Comparison of ENCODE assay signal across 8 cellular contexts in genomic region chr2:37083873-37084792, GRCh38. TPM values are rescaled to one million over a fixed set of nuclear protein-coding genes. Genes with fewer than 3 reads are reported as not detected.
DNase-seq lines count a peak whose midpoint lies in the region; TF ChIP-seq lines count a peak whose summit lies in the region.

GPATCH11 (plus strand) TSS chr2:37084518; CDS start chr2:37088382, 3,864 bp downstream.
HEATR5B (minus strand) TSS chr2:37084372; CDS start chr2:37083414, 958 bp downstream.

- no peak within 1 kb of the TSS for H3K4me3 Mint-ChIP-seq in H9

- no peak within 1 kb of the TSS for H3T11ph ChIP-seq in H9 (ENCODE audit: low read length)

- no peak within 1 kb of the TSS for H4K8ac ChIP-seq in H9 (replicated peaks; ENCODE audit: insufficient read length, low read depth, low read length)

- no peak within 1 kb of the TSS for H3K14ac ChIP-seq in H9 (ENCODE audit: insufficient read depth, low read length)

- H3K27me3 ChIP-seq in H9 (ENCODE audit: insufficient read depth, low read length) (no peaks in the 10 kb centered on the region), neuron (ENCODE audit: insufficient read depth, low read length) (no peaks in the 10 kb centered on the region), subcutaneous abdominal adipose tissue (ENCODE audit: control insufficient read depth in 5 of 5, insufficient read depth in 4 of 5, low read length in 5 of 5) (no peaks in the 10 kb centered on the region)

- no CpG with 5 or more reads among the region's 74 CpGs for WGBS in H9 (ENCODE audit: extremely low coverage, insufficient read length, low lambda C conversion rate)

- H3K27ac Mint-ChIP-seq in H9: no peak within 1 kb of the TSS; a peak in 1 of 7 replicates

- H3K9ac ChIP-seq in ES-I3 (ENCODE audit: low read depth, low read length): peak within 1 kb of the TSS; percentile 94
- peak within 1 kb of the TSS; percentile 46 for H3K9ac ChIP-seq in H9 (ENCODE audit: extremely low read depth, insufficient read length, low read length)
- H3K9ac ChIP-seq in subcutaneous abdominal adipose tissue (ENCODE audit: low read length in 5 of 5): peak within 1 kb of the TSS; percentile 70 to 96 (median 85)

- H3K4ac ChIP-seq in H9 (ENCODE audit: low read depth, low read length): no peak within 1 kb of the TSS

- no peaks in the 10 kb centered on the region for H3K9me3 Mint-ChIP-seq in H9

- peaks cover 0 to 16% (median 3%) of the 10 kb centered on the region in 3 experiments; a peak in 2 of 7 replicates for H3K36me3 Mint-ChIP-seq in H9 (ENCODE audit: insufficient read depth in 1 of 3, low read depth in 3 of 3)

- H2BK15ac ChIP-seq in H9 (ENCODE audit: low read depth, low read length): no peak within 1 kb of the TSS

- H4K5ac ChIP-seq in H9 (ENCODE audit: insufficient read length, low read depth, low read length): no peak within 1 kb of the TSS

- no peaks in the 10 kb centered on the region for H3K79me1 ChIP-seq in H9 (ENCODE audit: insufficient read depth, low read depth, low read length, poor library complexity, severe bottlenecking)

- no peak within 1 kb of the TSS for H3K56ac ChIP-seq in H9 (ENCODE audit: insufficient read length, low read depth, low read length)

- no peaks in the 10 kb centered on the region for H3K27me3 Mint-ChIP-seq in H9 (ENCODE audit: low read depth)

- H3K36me3 ChIP-seq in ES-I3 (ENCODE audit: insufficient read depth, low read length): peaks cover 2% of the 10 kb centered on the region
- peaks cover 15% of the 10 kb centered on the region for H3K36me3 ChIP-seq in neuron (ENCODE audit: insufficient read depth, low read length)
- peaks cover 2 to 14% (median 12%) of the 10 kb centered on the region in 5 donors for H3K36me3 ChIP-seq in subcutaneous abdominal adipose tissue (ENCODE audit: control insufficient read depth in 5 of 5, insufficient read depth in 5 of 5, low read length in 5 of 5)

- H3K23ac ChIP-seq in H9 (ENCODE audit: insufficient read length, low read depth, low read length): no peak within 1 kb of the TSS

- H3K4me2 ChIP-seq in H9 (ENCODE audit: insufficient read depth, insufficient read length, low read length): peak within 1 kb of the TSS; percentile 80

- peaks cover 2% of the 10 kb centered on the region for H3K23me2 ChIP-seq in H9 (ENCODE audit: insufficient read length, low read depth, low read length, poor library complexity, severe bottlenecking)

- DNase-seq in H9 (peak; percentile 99), M059J (ENCODE audit: low read depth) (peak; percentile 95), foreskin melanocyte (peak; percentile 90)
- peak; percentile 89 for DNase-seq in activated effector memory CD4-positive, alpha-beta T cell treated with Interleukin-2 at 50 U/mL for 16 hours

- peak; percentile 90 for TF ChIP-seq POLR2A in Raji (IDR thresholded peaks at IDR 0.05; ENCODE audit: insufficient read depth, low read depth, low read length)

- H3K4me3 ChIP-seq in neuron (ENCODE audit: low read length) (peak within 1 kb of the TSS; percentile 80), subcutaneous abdominal adipose tissue (ENCODE audit: low read depth in 1 of 5, low read length in 5 of 5) (peak within 1 kb of the TSS; percentile 93 to 100 (median 99))

- no peak within 1 kb of the TSS for H2BK12ac ChIP-seq in H9 (ENCODE audit: insufficient read length, low read depth, low read length)

- H3K79me2 ChIP-seq in H9 (ENCODE audit: insufficient read depth, low read length): no peaks in the 10 kb centered on the region

- H2BK5ac ChIP-seq in H9 (ENCODE audit: insufficient read length, low read length): no peak within 1 kb of the TSS

- H2AK5ac ChIP-seq in H9 (ENCODE audit: insufficient read length, low read length): no peak within 1 kb of the TSS

- H3K9me3 ChIP-seq in ES-I3 (ENCODE audit: control insufficient read depth, insufficient read depth, low read length) (no peaks in the 10 kb centered on the region), H9 (ENCODE audit: control insufficient read depth, low read depth, low read length) (no peaks in the 10 kb centered on the region), neuron (ENCODE audit: low read length) (no peaks in the 10 kb centered on the region), subcutaneous abdominal adipose tissue (ENCODE audit: control insufficient read depth in 5 of 5, low read length in 5 of 5) (no peaks in the 10 kb centered on the region)

- H3K27ac ChIP-seq in H9 (ENCODE audit: insufficient read length, low read depth, low read length): no peak within 1 kb of the TSS
- peak within 1 kb of the TSS; percentile 74 for H3K27ac ChIP-seq in subcutaneous abdominal adipose tissue (ENCODE audit: low read depth, low read length)

- no peaks in the 10 kb centered on the region for H4K20me1 ChIP-seq in H9 (ENCODE audit: control insufficient read depth, insufficient read depth, insufficient read length)

- no peak within 1 kb of the TSS for H2BK120ac ChIP-seq in H9 (ENCODE audit: low read depth, low read length, poor library complexity, severe bottlenecking)

- peaks cover 4 to 5% of the 10 kb centered on the region in 2 experiments; a peak in 2 of 4 replicates for H3K4me1 Mint-ChIP-seq in H9

- no peak within 1 kb of the TSS for H4K91ac ChIP-seq in H9 (ENCODE audit: insufficient read length, low read depth, low read length)

- no peak for TF ChIP-seq CTCF in H9 (conservative IDR thresholded peaks at IDR 0.05)

- H2AFZ ChIP-seq in H9 (ENCODE audit: low read length) (no peak within 1 kb of the TSS), neuron (ENCODE audit: low read depth, low read length) (peak within 1 kb of the TSS; percentile 93)

- no peak within 1 kb of the TSS for H2BK20ac ChIP-seq in H9 (ENCODE audit: low read depth, low read length, poor library complexity, severe bottlenecking)

- H3K18ac ChIP-seq in H9 (ENCODE audit: insufficient read length, low read depth, low read length): no peak within 1 kb of the TSS

- no peaks in the 10 kb centered on the region for H3K4me1 ChIP-seq in ES-I3 (ENCODE audit: insufficient read depth, low read length)
- H3K4me1 ChIP-seq in H9 (ENCODE audit: insufficient read depth, low read length): no peaks in the 10 kb centered on the region
- peaks cover 16% of the 10 kb centered on the region for H3K4me1 ChIP-seq in neuron (ENCODE audit: insufficient read depth, low read length)
- H3K4me1 ChIP-seq in subcutaneous abdominal adipose tissue (ENCODE audit: control insufficient read depth in 5 of 5, insufficient read depth in 5 of 5, low read length in 5 of 5): peaks cover 0 to 74% (median 64%) of the 10 kb centered on the region in 5 donors

RNA-seq across cellular contexts. Expression of gene GPATCH11, which starts in this region (rescaled TPM):
- 2.9 and 3.1 TPM in 2 replicates for total RNA-seq in H9 (2021)
- total RNA-seq in M059J (2014; rRNA removed; shearing (Covaris generic)): 10.0 and 13.1 TPM in 2 replicates

RNA-seq across cellular contexts. Expression of gene HEATR5B, which starts in this region (rescaled TPM):
- 12.2 and 14.0 TPM in 2 replicates for total RNA-seq in H9 (2021)
- total RNA-seq in M059J (2014; rRNA removed; shearing (Covaris generic)): 6.7 and 8.2 TPM in 2 replicates
